Comparison of ENCODE assay signal across 10 cellular contexts in genomic region chr6:68087399-68088133, GRCh38.
DNase-seq lines count a peak whose midpoint lies in the region; ATAC-seq lines count a peak whose summit lies in the region.
"Had no signal": no experiment of that assay in that cellular context is flagged by ENCODE, and none has a peak within 500 bp of the region (broad histone marks: within the 10 kb centered on the region; RNA-seq: fewer than 3 reads in every experiment).

No MANE protein-coding gene starts in this region.

- ATAC-seq in GM19035 (IDR thresholded peaks at IDR 0.05; ENCODE audit: unreplicated experiment) = peak; percentile 75
- ATAC-seq in HG02870 (IDR thresholded peaks at IDR 0.05; ENCODE audit: unreplicated experiment) = peak; percentile 97
- peak; percentile 27 for ATAC-seq in naive thymus-derived CD4-positive, alpha-beta T cell
- ATAC-seq: HCT116 had no signal

- DNase-seq in NAMALWA (ENCODE audit: low spot score) (peak; percentile 76), DMS79 treated with DMSO at 0.1 percent for 48 hours (lab: John Stamatoyannopoulos, UW) (no peak), SHP77 (lab: John Stamatoyannopoulos, UW) (no peak), NCI-H2171 treated with DMSO at 0.1 percent for 48 hours (lab: John Stamatoyannopoulos, UW) (no peak), hepatic stellate cell (ENCODE audit: low spot score) (no peak)
- peak in 6 of 9 donors; percentile 3 to 27 (median 17) for DNase-seq in naive thymus-derived CD4-positive, alpha-beta T cell

- H3K36me3 Mint-ChIP-seq in naive thymus-derived CD4-positive, alpha-beta T cell = peaks cover 0 to 4% (median 0%) of the 10 kb centered on the region in 5 donors
- H3K36me3 Mint-ChIP-seq: naive thymus-derived CD8-positive, alpha-beta T cell had no signal

- no peaks in the 10 kb centered on the region for H3K27me3 Mint-ChIP-seq in naive thymus-derived CD4-positive, alpha-beta T cell
- H3K27me3 Mint-ChIP-seq: naive thymus-derived CD8-positive, alpha-beta T cell had no signal

- POLR2A ChIA-PET in naive thymus-derived CD4-positive, alpha-beta T cell (lab: Charles Lee) = no interaction called here

- H3K27ac ChIP-seq in naive thymus-derived CD4-positive, alpha-beta T cell (ENCODE audit: low read depth, low read length) = no peak overlapping the region

- no peaks in the 10 kb centered on the region for H3K36me3 ChIP-seq in naive thymus-derived CD4-positive, alpha-beta T cell (ENCODE audit: control insufficient read depth in 2 of 3, insufficient read depth in 3 of 3, low read length in 3 of 3)

- peak overlapping the region in 3 of 9 donors; percentile 30 to 46 (median 37) for H3K27ac Mint-ChIP-seq in naive thymus-derived CD4-positive, alpha-beta T cell

- no peak overlapping the region for H3K4me3 ChIP-seq in naive thymus-derived CD4-positive, alpha-beta T cell (ENCODE audit: low read length)

- no peaks in the 10 kb centered on the region for H3K9me3 ChIP-seq in naive thymus-derived CD4-positive, alpha-beta T cell (ENCODE audit: control insufficient read depth in 2 of 3, low read length in 3 of 3)

- H3K4me3 Mint-ChIP-seq in naive thymus-derived CD4-positive, alpha-beta T cell = no peak overlapping the region

- CTCF ChIA-PET in naive thymus-derived CD4-positive, alpha-beta T cell (lab: Charles Lee) = no interaction called here

- H3K4me1 ChIP-seq in naive thymus-derived CD4-positive, alpha-beta T cell (ENCODE audit: control insufficient read depth in 2 of 2, insufficient read depth in 2 of 2, low read length in 2 of 2) = no peaks in the 10 kb centered on the region

- intact Hi-C loops in naive thymus-derived CD4-positive, alpha-beta T cell (cut with micrococcal nuclease) = no loop called here

- no peaks in the 10 kb centered on the region for H3K27me3 ChIP-seq in naive thymus-derived CD4-positive, alpha-beta T cell (ENCODE audit: control insufficient read depth in 2 of 2, insufficient read depth in 2 of 2, low read length in 2 of 2)

- H3K9me3 Mint-ChIP-seq in naive thymus-derived CD4-positive, alpha-beta T cell = peaks cover 0 to 9% (median 2%) of the 10 kb centered on the region in 11 donors

- peaks cover 0 to 2% (median 0%) of the 10 kb centered on the region in 7 donors for H3K4me1 Mint-ChIP-seq in naive thymus-derived CD4-positive, alpha-beta T cell

Comparison
In these comparisons a context has a peak if more than half of its experiments do, and no peak if none do; other contexts are left out.
1. ATAC-seq: peak in every context shown above with its lines; median percentile 97 in HG02870; 75 in GM19035; 27 in naive thymus-derived CD4-positive, alpha-beta T cell.
2. DNase-seq: peak in NAMALWA (single experiment) and naive thymus-derived CD4-positive, alpha-beta T cell (6 of 9); none in DMS79 treated with DMSO at 0.1 percent for 48 hours (single experiment), SHP77 (0 of 2), NCI-H2171 treated with DMSO at 0.1 percent for 48 hours (single experiment) and hepatic stellate cell (single experiment).